ENCODE assay signal across 22 cellular contexts in the genomic region with DNA sequence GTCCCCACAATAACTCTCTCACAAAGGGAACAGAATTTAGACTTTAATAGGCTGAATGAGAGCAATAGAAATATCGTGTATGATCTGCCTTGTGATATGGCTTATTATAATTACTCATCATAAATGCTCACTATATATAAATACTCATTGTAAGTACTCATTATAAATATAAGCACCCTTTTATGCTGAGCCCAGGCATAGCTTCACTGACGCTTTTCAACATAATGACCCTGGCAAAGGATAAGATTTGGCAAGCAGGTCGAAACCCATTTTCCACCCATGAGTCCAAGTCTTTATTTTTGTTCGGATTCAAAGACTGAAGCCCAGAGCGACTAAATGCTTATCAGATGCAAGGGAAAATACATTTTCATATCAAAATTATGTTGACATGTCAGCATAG.
"Had no signal": no experiment of that assay in that cellular context is flagged by ENCODE, and none has a peak within 500 bp of the region (broad histone marks: within the 10 kb centered on the region; RNA-seq: fewer than 3 reads in every experiment).

No MANE protein-coding gene starts in this region.

- H3K4me1 ChIP-seq: gastrocnemius medialis, lower lobe of right lung, pancreas, psoas muscle, upper lobe of left lung, uterus had no signal

- H3K36me3 ChIP-seq: gastrocnemius medialis, heart right ventricle, lower lobe of right lung, pancreas, upper lobe of left lung, uterus had no signal

- H3K4me3 Mint-ChIP-seq: naive B cell; nephron; stimulated activated naive B cell treated with anti-CD40 and anti-IgM and Interleukin-4, amounts not matched to agents 10 μg/mL and 1 μg/mL and 100 μg/mL, for 72 hours had no signal

- H3K27me3 Mint-ChIP-seq: naive B cell; stimulated activated naive B cell treated with anti-CD40 and anti-IgM and Interleukin-4, amounts not matched to agents 10 μg/mL and 1 μg/mL and 100 μg/mL, for 72 hours had no signal

- H3K27me3 ChIP-seq: dorsolateral prefrontal cortex, gastrocnemius medialis, heart right ventricle, pancreas, upper lobe of left lung, uterus had no signal

- H3K27ac Mint-ChIP-seq: naive B cell; stimulated activated naive B cell treated with anti-CD40 and anti-IgM and Interleukin-4, amounts not matched to agents 10 μg/mL and 1 μg/mL and 100 μg/mL, for 72 hours had no signal

- ATAC-seq: gastrocnemius medialis; heart right ventricle; lower lobe of right lung; pancreas; psoas muscle; sciatic nerve; stimulated activated naive B cell treated with anti-CD40 and anti-IgM and Interleukin-4, amounts not matched to agents 10 μg/mL and 1 μg/mL and 100 μg/mL, for 72 hours had no signal

- H3K4me1 Mint-ChIP-seq: naive B cell; nephron; stimulated activated naive B cell treated with anti-CD40 and anti-IgM and Interleukin-4, amounts not matched to agents 10 μg/mL and 1 μg/mL and 100 μg/mL, for 72 hours had no signal

- H3K27ac ChIP-seq: dorsolateral prefrontal cortex, gastrocnemius medialis, heart right ventricle, lower lobe of right lung, pancreas, psoas muscle, upper lobe of left lung, uterus had no signal

- H3K9me3 ChIP-seq: gastrocnemius medialis, lower lobe of right lung, pancreas, psoas muscle, uterus had no signal

- DNase-seq: central memory CD4-positive, alpha-beta T cell; cortex of kidney; dorsolateral prefrontal cortex; effector CD8-positive, alpha-beta T cell; gastrocnemius medialis; heart right ventricle; hypothalamus; kidney glomerular epithelial cell; lower lobe of right lung; mesenchymal stem cell; naive B cell; occipital lobe; pancreas; psoas muscle; retina; stimulated activated CD4-positive, alpha-beta T cell treated with anti-CD3 and anti-CD28 coated beads, Interleukin-2, amount 100 ng/mL, for 24 hours; stimulated activated CD4-positive, alpha-beta T cell treated with anti-CD3 and anti-CD28 coated beads, Interleukin-4, amount 100 ng/mL, for 4 hours; stimulated activated naive B cell treated with anti-CD40 and anti-IgM and Interleukin-4, amounts not matched to agents 10 μg/mL and 1 μg/mL and 100 μg/mL, for 72 hours; upper lobe of left lung; uterus had no signal

- H3K36me3 Mint-ChIP-seq: naive B cell; stimulated activated naive B cell treated with anti-CD40 and anti-IgM and Interleukin-4, amounts not matched to agents 10 μg/mL and 1 μg/mL and 100 μg/mL, for 72 hours had no signal

- H3K4me3 ChIP-seq: dorsolateral prefrontal cortex, gastrocnemius medialis, heart right ventricle, lower lobe of right lung, pancreas, psoas muscle, upper lobe of left lung, uterus had no signal
